ENCODE assay signal across 9 cellular contexts in the genomic region with DNA sequence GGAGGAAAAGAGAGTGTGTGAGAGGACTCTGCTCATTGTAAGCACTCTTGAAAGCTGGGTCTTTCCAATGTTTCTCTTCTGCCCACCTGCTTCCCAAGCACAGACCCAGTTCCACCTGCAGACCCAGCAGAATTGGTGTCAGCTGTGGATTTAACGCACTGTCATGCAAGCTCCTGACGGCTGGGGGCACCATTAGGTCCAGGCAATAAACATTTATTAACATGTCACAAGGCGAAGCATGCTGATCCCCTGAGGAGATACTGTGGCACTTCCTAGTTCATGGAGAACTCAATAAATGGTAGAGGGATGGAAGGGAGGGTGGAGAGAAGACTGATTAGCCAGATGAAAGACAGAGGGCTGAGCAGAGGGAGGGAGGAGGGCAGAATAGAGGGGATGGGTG.
DNase-seq lines count a peak whose midpoint lies in the region; FAIRE-seq and TF ChIP-seq lines count a peak whose summit lies in the region.
"Had no signal": no experiment of that assay in that cellular context is flagged by ENCODE, and none has a peak within 500 bp of the region (broad histone marks: within the 10 kb centered on the region; RNA-seq: fewer than 3 reads in every experiment).

No MANE protein-coding gene starts in this region.

- TF ChIP-seq CTCF in D721Med (IDR thresholded peaks at IDR 0.05; ENCODE audit: insufficient read depth, missing control alignments): peak; percentile 68
- peak; percentile 46 for TF ChIP-seq CTCF in kidney (IDR thresholded peaks at IDR 0.05; ENCODE audit: borderline replicate concordance, extremely low read depth, insufficient read depth)

- no peaks in the 10 kb centered on the region for H3K36me3 ChIP-seq in kidney (ENCODE audit: control insufficient read depth in 1 of 2, insufficient read depth in 2 of 2, low read length in 2 of 2)

- CTCF ChIA-PET in activated CD4-positive, alpha-beta memory T cell treated with anti-CD3 and anti-CD28 coated beads for 36 hours (lab: Charles Lee): interaction anchor here (0.6 to 1.4 kb wide), 6 partner anchors 17 to 537 kb away, joined by 3 to 11 read pairs (median 4); no protein-coding TSS in a partner anchor

- H3K9ac ChIP-seq in kidney (ENCODE audit: low read length in 2 of 2): no peak overlapping the region

- no peaks in the 10 kb centered on the region for H3K4me1 ChIP-seq in kidney (ENCODE audit: control insufficient read depth in 1 of 2, insufficient read depth in 1 of 2, low read depth in 1 of 2, low read length in 2 of 2)

- no peak overlapping the region for H3K27ac Mint-ChIP-seq in activated CD4-positive, alpha-beta memory T cell treated with anti-CD3 and anti-CD28 coated beads for 36 hours

- H3K36me3 Mint-ChIP-seq in activated CD4-positive, alpha-beta memory T cell treated with anti-CD3 and anti-CD28 coated beads for 36 hours: no peaks in the 10 kb centered on the region

- H3K4me3 ChIP-seq in kidney (ENCODE audit: low read length in 2 of 2): no peak overlapping the region

- peaks cover 21% of the 10 kb centered on the region for H3K4me1 Mint-ChIP-seq in activated CD4-positive, alpha-beta memory T cell treated with anti-CD3 and anti-CD28 coated beads for 36 hours (ENCODE audit: low read depth)

- POLR2A ChIA-PET in activated CD4-positive, alpha-beta memory T cell treated with anti-CD3 and anti-CD28 coated beads for 36 hours (lab: Charles Lee): no interaction called here

- peaks cover 4% of the 10 kb centered on the region for H3K9me3 Mint-ChIP-seq in activated CD4-positive, alpha-beta memory T cell treated with anti-CD3 and anti-CD28 coated beads for 36 hours

- no peaks in the 10 kb centered on the region for H3K9me3 ChIP-seq in kidney (ENCODE audit: control insufficient read depth in 1 of 2, low read length in 2 of 2)

- no peaks in the 10 kb centered on the region for H3K27me3 Mint-ChIP-seq in activated CD4-positive, alpha-beta memory T cell treated with anti-CD3 and anti-CD28 coated beads for 36 hours

- no peak overlapping the region for H3K27ac ChIP-seq in kidney (ENCODE audit: low read depth in 2 of 2, low read length in 2 of 2)

- no peak for DNase-seq in D721Med (ENCODE audit: insufficient read length, low spot score)
- peak; percentile 75 for DNase-seq in HuH-7 (ENCODE audit: low spot score)
- DNase-seq in activated CD4-positive, alpha-beta memory T cell treated with anti-CD3 and anti-CD28 coated beads for 36 hours: peak; percentile 52
- no peak for DNase-seq in kidney
- no peak for DNase-seq in COLO668 (lab: John Stamatoyannopoulos, UW; ENCODE audit: unreplicated experiment)
- no peak for DNase-seq in SHP77 treated with DMSO at 0.1 percent for 48 hours (lab: John Stamatoyannopoulos, UW)
- no peak for DNase-seq in effector CD8-positive, alpha-beta T cell (lab: John Stamatoyannopoulos, UW)
- DNase-seq in NCI-H1105 treated with DMSO at 0.1 percent for 48 hours (lab: John Stamatoyannopoulos, UW): no peak

- H3K4me3 Mint-ChIP-seq in activated CD4-positive, alpha-beta memory T cell treated with anti-CD3 and anti-CD28 coated beads for 36 hours: no peak overlapping the region

- FAIRE-seq in D721Med (lab: Jason Lieb, UNC) (no peak), kidney (lab: Jason Lieb, UNC) (no peak)
- FAIRE-seq: GM18507 had no signal

- intact Hi-C loops in activated CD4-positive, alpha-beta memory T cell treated with anti-CD3 and anti-CD28 coated beads for 36 hours (cut with micrococcal nuclease): loop anchor here (2.0 to 10.0 kb wide), 2 partner anchors 116 to 252 kb away; no protein-coding TSS in a partner anchor
- intact Hi-C loops in kidney (cut with DNase I): no loop called here

Comparison
In these comparisons a context has a peak if more than half of its experiments do, and no peak if none do; other contexts are left out.
1. DNase-seq: peak in HuH-7 (single experiment) and activated CD4-positive, alpha-beta memory T cell treated with anti-CD3 and anti-CD28 coated beads for 36 hours (single experiment); none in D721Med (single experiment), kidney (single experiment), COLO668 (single experiment), SHP77 treated with DMSO at 0.1 percent for 48 hours (single experiment), effector CD8-positive, alpha-beta T cell (single experiment) and NCI-H1105 treated with DMSO at 0.1 percent for 48 hours (single experiment).